1 cellular context compared by ENCODE assay signal in the genomic region with DNA sequence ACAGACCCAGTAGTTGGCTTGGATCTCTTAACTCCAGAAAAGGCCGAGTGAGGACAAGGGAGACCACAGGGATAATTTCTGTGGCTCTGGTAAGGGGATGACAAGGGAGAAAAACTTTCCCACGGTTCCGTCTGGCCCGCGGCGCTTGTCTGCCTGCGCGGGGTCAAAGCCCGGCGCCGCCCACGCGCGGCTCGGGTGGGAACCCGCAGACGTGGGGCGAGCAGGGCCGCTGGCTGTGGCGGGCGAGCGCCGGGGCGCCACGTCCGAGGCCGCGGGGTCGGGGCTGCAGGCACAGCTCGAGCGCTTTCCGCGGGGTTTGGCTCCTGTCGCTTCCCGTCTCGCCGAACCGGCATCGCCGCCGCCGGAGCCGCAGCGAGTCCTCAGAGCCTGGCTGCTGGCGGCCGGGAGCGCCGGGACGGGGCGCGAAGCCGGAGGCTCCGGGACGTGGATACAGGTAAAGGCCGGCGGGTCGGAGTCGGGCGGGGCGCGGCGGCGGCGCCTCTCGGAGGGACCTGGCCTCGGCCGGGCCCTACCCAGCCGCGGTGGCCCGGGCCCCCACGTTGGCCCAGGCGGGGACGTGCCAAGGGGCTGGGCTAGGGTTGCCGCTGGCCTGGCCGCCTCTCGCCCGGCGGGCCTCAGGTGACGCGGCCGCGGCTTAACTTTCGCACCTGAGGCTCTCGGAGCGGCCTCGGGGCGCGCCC.
TF ChIP-seq lines count a peak whose summit lies in the region.

A gene with protein sequence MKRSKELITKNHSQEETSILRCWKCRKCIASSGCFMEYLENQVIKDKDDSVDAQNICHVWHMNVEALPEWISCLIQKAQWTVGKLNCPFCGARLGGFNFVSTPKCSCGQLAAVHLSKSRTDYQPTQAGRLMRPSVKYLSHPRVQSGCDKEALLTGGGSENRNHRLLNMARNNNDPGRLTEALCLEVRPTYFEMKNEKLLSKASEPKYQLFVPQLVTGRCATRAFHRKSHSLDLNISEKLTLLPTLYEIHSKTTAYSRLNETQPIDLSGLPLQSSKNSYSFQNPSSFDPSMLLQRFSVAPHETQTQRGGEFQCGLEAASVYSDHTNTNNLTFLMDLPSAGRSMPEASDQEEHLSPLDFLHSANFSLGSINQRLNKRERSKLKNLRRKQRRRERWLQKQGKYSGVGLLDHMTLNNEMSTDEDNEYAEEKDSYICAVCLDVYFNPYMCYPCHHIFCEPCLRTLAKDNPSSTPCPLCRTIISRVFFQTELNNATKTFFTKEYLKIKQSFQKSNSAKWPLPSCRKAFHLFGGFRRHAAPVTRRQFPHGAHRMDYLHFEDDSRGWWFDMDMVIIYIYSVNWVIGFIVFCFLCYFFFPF (plus strand): TSS at position 344 of the 701 bp plus-strand sequence. CDS start 34,965 bp downstream, outside the sequence.

TF ChIP-seq in GM12878, 131 proteins besides CTCF, POLR2A, EP300 and RAD21 (continued from another document):
- TF ChIP-seq, protein P1, sequence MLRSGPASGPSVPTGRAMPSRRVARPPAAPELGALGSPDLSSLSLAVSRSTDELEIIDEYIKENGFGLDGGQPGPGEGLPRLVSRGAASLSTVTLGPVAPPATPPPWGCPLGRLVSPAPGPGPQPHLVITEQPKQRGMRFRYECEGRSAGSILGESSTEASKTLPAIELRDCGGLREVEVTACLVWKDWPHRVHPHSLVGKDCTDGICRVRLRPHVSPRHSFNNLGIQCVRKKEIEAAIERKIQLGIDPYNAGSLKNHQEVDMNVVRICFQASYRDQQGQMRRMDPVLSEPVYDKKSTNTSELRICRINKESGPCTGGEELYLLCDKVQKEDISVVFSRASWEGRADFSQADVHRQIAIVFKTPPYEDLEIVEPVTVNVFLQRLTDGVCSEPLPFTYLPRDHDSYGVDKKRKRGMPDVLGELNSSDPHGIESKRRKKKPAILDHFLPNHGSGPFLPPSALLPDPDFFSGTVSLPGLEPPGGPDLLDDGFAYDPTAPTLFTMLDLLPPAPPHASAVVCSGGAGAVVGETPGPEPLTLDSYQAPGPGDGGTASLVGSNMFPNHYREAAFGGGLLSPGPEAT (IDR thresholded peaks at IDR 0.05; ENCODE audit: low read depth), result no peak
- TF ChIP-seq ZNF274 (IDR thresholded peaks at IDR 0.05; ENCODE audit: insufficient read depth, insufficient read length), result no peak
- TF ChIP-seq, protein P2, sequence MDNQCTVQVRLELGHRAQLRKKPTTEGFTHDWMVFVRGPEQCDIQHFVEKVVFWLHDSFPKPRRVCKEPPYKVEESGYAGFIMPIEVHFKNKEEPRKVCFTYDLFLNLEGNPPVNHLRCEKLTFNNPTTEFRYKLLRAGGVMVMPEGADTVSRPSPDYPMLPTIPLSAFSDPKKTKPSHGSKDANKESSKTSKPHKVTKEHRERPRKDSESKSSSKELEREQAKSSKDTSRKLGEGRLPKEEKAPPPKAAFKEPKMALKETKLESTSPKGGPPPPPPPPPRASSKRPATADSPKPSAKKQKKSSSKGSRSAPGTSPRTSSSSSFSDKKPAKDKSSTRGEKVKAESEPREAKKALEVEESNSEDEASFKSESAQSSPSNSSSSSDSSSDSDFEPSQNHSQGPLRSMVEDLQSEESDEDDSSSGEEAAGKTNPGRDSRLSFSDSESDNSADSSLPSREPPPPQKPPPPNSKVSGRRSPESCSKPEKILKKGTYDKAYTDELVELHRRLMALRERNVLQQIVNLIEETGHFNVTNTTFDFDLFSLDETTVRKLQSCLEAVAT (IDR thresholded peaks at IDR 0.05), result peak; percentile 2; the same call in 1 of the 2 replicates
- no peak for TF ChIP-seq NR2C2 (IDR thresholded peaks at IDR 0.05; ENCODE audit: borderline replicate concordance, control insufficient read depth, insufficient read length, low read depth)
- no peak for TF ChIP-seq ASH2L (IDR thresholded peaks at IDR 0.05; ENCODE audit: borderline replicate concordance, low read depth)
- TF ChIP-seq NRF1 (conservative IDR thresholded peaks at IDR 0.05; ENCODE audit: low read depth, low read length), result no peak
- TF ChIP-seq, protein P3, sequence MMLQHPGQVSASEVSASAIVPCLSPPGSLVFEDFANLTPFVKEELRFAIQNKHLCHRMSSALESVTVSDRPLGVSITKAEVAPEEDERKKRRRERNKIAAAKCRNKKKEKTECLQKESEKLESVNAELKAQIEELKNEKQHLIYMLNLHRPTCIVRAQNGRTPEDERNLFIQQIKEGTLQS (IDR thresholded peaks at IDR 0.05; ENCODE audit: borderline replicate concordance, extremely low read depth, low read depth, low read length), result no peak
- TF ChIP-seq NR2C1 (IDR thresholded peaks at IDR 0.05), result peak; percentile 31; the same call in 1 of the 2 replicates
- TF ChIP-seq MEF2B (IDR thresholded peaks at IDR 0.05; ENCODE audit: partially characterized antibody, poor library complexity, severe bottlenecking), result no peak
- no peak for TF ChIP-seq BHLHE40 (IDR thresholded peaks at IDR 0.05; ENCODE audit: borderline replicate concordance in 1 of 2, low read depth in 2 of 2, low read length in 1 of 2)
- TF ChIP-seq CEBPB (IDR thresholded peaks at IDR 0.05; ENCODE audit: borderline replicate concordance in 1 of 2, low read depth in 2 of 2, low read length in 2 of 2), result no peak
- no peak for TF ChIP-seq TBL1XR1 (IDR thresholded peaks at IDR 0.05; ENCODE audit: low read depth, low read length)
- TF ChIP-seq MEF2A (IDR thresholded peaks at IDR 0.05; ENCODE audit: insufficient read depth, low read depth, low read length), result no peak
- TF ChIP-seq, protein P4, sequence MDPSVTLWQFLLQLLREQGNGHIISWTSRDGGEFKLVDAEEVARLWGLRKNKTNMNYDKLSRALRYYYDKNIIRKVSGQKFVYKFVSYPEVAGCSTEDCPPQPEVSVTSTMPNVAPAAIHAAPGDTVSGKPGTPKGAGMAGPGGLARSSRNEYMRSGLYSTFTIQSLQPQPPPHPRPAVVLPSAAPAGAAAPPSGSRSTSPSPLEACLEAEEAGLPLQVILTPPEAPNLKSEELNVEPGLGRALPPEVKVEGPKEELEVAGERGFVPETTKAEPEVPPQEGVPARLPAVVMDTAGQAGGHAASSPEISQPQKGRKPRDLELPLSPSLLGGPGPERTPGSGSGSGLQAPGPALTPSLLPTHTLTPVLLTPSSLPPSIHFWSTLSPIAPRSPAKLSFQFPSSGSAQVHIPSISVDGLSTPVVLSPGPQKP (IDR thresholded peaks at IDR 0.05; ENCODE audit: low read depth, low read length), result no peak
- no peak for TF ChIP-seq HCFC1 (IDR thresholded peaks at IDR 0.05; ENCODE audit: low read length)
- TF ChIP-seq ZNF207 (IDR thresholded peaks at IDR 0.05; ENCODE audit: borderline replicate concordance), result no peak
- TF ChIP-seq SUZ12 (IDR thresholded peaks at IDR 0.05; ENCODE audit: unreplicated experiment), result peak; percentile 66
- TF ChIP-seq BMI1 (IDR thresholded peaks at IDR 0.05; ENCODE audit: borderline replicate concordance), result no peak
- TF ChIP-seq, protein P5, sequence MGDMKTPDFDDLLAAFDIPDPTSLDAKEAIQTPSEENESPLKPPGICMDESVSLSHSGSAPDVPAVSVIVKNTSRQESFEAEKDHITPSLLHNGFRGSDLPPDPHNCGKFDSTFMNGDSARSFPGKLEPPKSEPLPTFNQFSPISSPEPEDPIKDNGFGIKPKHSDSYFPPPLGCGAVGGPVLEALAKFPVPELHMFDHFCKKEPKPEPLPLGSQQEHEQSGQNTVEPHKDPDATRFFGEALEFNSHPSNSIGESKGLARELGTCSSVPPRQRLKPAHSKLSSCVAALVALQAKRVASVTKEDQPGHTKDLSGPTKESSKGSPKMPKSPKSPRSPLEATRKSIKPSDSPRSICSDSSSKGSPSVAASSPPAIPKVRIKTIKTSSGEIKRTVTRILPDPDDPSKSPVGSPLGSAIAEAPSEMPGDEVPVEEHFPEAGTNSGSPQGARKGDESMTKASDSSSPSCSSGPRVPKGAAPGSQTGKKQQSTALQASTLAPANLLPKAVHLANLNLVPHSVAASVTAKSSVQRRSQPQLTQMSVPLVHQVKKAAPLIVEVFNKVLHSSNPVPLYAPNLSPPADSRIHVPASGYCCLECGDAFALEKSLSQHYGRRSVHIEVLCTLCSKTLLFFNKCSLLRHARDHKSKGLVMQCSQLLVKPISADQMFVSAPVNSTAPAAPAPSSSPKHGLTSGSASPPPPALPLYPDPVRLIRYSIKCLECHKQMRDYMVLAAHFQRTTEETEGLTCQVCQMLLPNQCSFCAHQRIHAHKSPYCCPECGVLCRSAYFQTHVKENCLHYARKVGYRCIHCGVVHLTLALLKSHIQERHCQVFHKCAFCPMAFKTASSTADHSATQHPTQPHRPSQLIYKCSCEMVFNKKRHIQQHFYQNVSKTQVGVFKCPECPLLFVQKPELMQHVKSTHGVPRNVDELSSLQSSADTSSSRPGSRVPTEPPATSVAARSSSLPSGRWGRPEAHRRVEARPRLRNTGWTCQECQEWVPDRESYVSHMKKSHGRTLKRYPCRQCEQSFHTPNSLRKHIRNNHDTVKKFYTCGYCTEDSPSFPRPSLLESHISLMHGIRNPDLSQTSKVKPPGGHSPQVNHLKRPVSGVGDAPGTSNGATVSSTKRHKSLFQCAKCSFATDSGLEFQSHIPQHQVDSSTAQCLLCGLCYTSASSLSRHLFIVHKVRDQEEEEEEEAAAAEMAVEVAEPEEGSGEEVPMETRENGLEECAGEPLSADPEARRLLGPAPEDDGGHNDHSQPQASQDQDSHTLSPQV (IDR thresholded peaks at IDR 0.05), result no peak
- no peak for TF ChIP-seq CHD1 (IDR thresholded peaks at IDR 0.05; ENCODE audit: low read depth, low read length)
- no peak for TF ChIP-seq SP1 (IDR thresholded peaks at IDR 0.05; ENCODE audit: low read depth, low read length)
- TF ChIP-seq, protein P6, sequence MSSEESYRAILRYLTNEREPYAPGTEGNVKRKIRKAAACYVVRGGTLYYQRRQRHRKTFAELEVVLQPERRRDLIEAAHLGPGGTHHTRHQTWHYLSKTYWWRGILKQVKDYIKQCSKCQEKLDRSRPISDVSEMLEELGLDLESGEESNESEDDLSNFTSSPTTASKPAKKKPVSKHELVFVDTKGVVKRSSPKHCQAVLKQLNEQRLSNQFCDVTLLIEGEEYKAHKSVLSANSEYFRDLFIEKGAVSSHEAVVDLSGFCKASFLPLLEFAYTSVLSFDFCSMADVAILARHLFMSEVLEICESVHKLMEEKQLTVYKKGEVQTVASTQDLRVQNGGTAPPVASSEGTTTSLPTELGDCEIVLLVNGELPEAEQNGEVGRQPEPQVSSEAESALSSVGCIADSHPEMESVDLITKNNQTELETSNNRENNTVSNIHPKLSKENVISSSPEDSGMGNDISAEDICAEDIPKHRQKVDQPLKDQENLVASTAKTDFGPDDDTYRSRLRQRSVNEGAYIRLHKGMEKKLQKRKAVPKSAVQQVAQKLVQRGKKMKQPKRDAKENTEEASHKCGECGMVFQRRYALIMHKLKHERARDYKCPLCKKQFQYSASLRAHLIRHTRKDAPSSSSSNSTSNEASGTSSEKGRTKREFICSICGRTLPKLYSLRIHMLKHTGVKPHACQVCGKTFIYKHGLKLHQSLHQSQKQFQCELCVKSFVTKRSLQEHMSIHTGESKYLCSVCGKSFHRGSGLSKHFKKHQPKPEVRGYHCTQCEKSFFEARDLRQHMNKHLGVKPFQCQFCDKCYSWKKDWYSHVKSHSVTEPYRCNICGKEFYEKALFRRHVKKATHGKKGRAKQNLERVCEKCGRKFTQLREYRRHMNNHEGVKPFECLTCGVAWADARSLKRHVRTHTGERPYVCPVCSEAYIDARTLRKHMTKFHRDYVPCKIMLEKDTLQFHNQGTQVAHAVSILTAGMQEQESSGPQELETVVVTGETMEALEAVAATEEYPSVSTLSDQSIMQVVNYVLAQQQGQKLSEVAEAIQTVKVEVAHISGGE (CRISPR knock-in tag; IDR thresholded peaks at IDR 0.05), result no peak
- no peak for TF ChIP-seq YY1 (IDR thresholded peaks at IDR 0.05; ENCODE audit: low read depth, low read length)
TF ChIP-seq in GM12878: peak in this region for 9.
